ENCODE assay signal across 20 cellular contexts in genomic region chr1:162916407-162916806, GRCh38. TPM values are rescaled to one million over a fixed set of nuclear protein-coding genes. Genes with fewer than 3 reads are reported as not detected.
A peak's percentile ranks its signal among the peaks of the same experiment; 100 is the strongest.
DNase-seq lines count a peak whose midpoint lies in the region; ATAC-seq and TF ChIP-seq lines count a peak whose summit lies in the region.
"Had no signal": no experiment of that assay in that cellular context is flagged by ENCODE, and none has a peak within 500 bp of the region (broad histone marks: within the 10 kb centered on the region; RNA-seq: fewer than 3 reads in every experiment).

No MANE protein-coding gene starts in this region.

- intact Hi-C loops in dorsolateral prefrontal cortex (cut with DNase I) = loop anchor here in 1 of 2 donors (2.0 kb wide), 2 partner anchors 116 to 152 kb away; partner anchors contain the start of gene RGS4

- DNase-seq in EL (peak; percentile 58), RPMI7951 (ENCODE audit: low read depth) (peak; percentile 13), dorsolateral prefrontal cortex (no peak), mesothelial cell of epicardium (ENCODE audit: low spot score in 2 of 2, unreplicated experiment in 2 of 2) (no peak), RPMI8226 (no peak), D341Med (ENCODE audit: low spot score) (no peak)
- DNase-seq: activated naive CD4-positive, alpha-beta T cell treated with anti-CD3 and anti-CD28 coated beads for 36 hours; activated T-cell treated with anti-CD3 and anti-CD28 coated beads, Interleukin-2, amount 50 U/mL, for 4 hours; heart left ventricle; NCI-H1436 treated with DMSO at 0.1 percent for 48 hours; NCI-H2171 treated with DMSO at 0.1 percent for 48 hours; NCI-H748 treated with DMSO at 0.1 percent for 48 hours; PC-9 had no signal

- peaks cover 28% of the 10 kb centered on the region for H3K36me3 Mint-ChIP-seq in mesothelial cell of epicardium

- H3K27me3 Mint-ChIP-seq in mesothelial cell of epicardium (ENCODE audit: low read depth) = no peaks in the 10 kb centered on the region

- no peak overlapping the region for H3K4me3 ChIP-seq in dorsolateral prefrontal cortex
- no peak overlapping the region for H3K4me3 ChIP-seq in gastroesophageal sphincter
- H3K4me3 ChIP-seq: heart left ventricle, PC-9 had no signal

- no peaks in the 10 kb centered on the region for H3K4me1 ChIP-seq in gastroesophageal sphincter
- H3K4me1 ChIP-seq: heart left ventricle had no signal

- peaks cover 34% of the 10 kb centered on the region for H3K4me1 Mint-ChIP-seq in mesothelial cell of epicardium

- H3K27me3 ChIP-seq in dorsolateral prefrontal cortex = no peaks in the 10 kb centered on the region
- H3K27me3 ChIP-seq in gastroesophageal sphincter = no peaks in the 10 kb centered on the region
- H3K27me3 ChIP-seq: heart left ventricle had no signal

- WGBS in gastroesophageal sphincter (ENCODE audit: low coverage in 1 of 2), 2 donors = 43 to 65% methylated on average over 2 of the region's 2 CpGs

- H3K27ac Mint-ChIP-seq in mesothelial cell of epicardium = peak overlapping the region; percentile 13
- H3K27ac Mint-ChIP-seq: activated naive CD4-positive, alpha-beta T cell treated with anti-CD3 and anti-CD28 coated beads for 36 hours; dendritic cell treated with granulocyte-macrophage colony-stimulating factor and Interleukin-4, amounts not matched to agents 40 ng/mL and 50 ng/mL, for 4 days had no signal

- no peak overlapping the region for H3K4me3 Mint-ChIP-seq in mesothelial cell of epicardium
- H3K4me3 Mint-ChIP-seq: activated naive CD4-positive, alpha-beta T cell treated with anti-CD3 and anti-CD28 coated beads for 36 hours; activated T-cell treated with anti-CD3 and anti-CD28 coated beads, Interleukin-2, amount 50 U/mL, for 4 hours; dendritic cell treated with granulocyte-macrophage colony-stimulating factor and Interleukin-4, amounts not matched to agents 40 ng/mL and 50 ng/mL, for 4 days had no signal

- peaks cover 50% of the 10 kb centered on the region for H3K9me3 Mint-ChIP-seq in mesothelial cell of epicardium

- TF ChIP-seq POLR2A in gastroesophageal sphincter (IDR thresholded peaks at IDR 0.05) = no peak

- TF ChIP-seq EP300 in gastroesophageal sphincter (IDR thresholded peaks at IDR 0.05) = no peak

- peak overlapping the region in 33 of 59 donors; percentile 0 to 81 (median 40) for H3K27ac ChIP-seq in dorsolateral prefrontal cortex
- no peak overlapping the region for H3K27ac ChIP-seq in gastroesophageal sphincter
- H3K27ac ChIP-seq: heart left ventricle, PC-9 had no signal

- H3K9me3 ChIP-seq in gastroesophageal sphincter = peaks cover 0 to 15% (median 0%) of the 10 kb centered on the region in 3 donors

- no peak for TF ChIP-seq CTCF in dorsolateral prefrontal cortex (IDR thresholded peaks at IDR 0.05 in 54 of 56, conservative IDR thresholded peaks at IDR 0.05 in 2 of 56; ENCODE audit: low read depth in 1 of 56, partially characterized antibody in 56 of 56)
- TF ChIP-seq CTCF in mesothelial cell of epicardium (IDR thresholded peaks at IDR 0.05; ENCODE audit: unreplicated experiment) = no peak
- TF ChIP-seq CTCF in gastroesophageal sphincter (IDR thresholded peaks at IDR 0.05) = no peak

- H3K36me3 ChIP-seq in gastroesophageal sphincter = no peaks in the 10 kb centered on the region
- H3K36me3 ChIP-seq: heart left ventricle had no signal

- ATAC-seq in HG03460 (IDR thresholded peaks at IDR 0.05; ENCODE audit: unreplicated experiment) = no peak
- no peak for ATAC-seq in gastroesophageal sphincter
- ATAC-seq: activated T-cell treated with anti-CD3 and anti-CD28 coated beads, Interleukin-2, amount 50 U/mL, for 4 hours; heart left ventricle had no signal

RNA-seq across cellular contexts. Expression of gene CCDC190, which starts 55.4 kb away (rescaled TPM):
- 0.12 and 0.29 TPM in 2 replicates for total RNA-seq in RPMI7951 (2014; rRNA removed; shearing (Covaris generic))
- total RNA-seq in dorsolateral prefrontal cortex (1 to 10 TPM in 98 of 120 experiments, under 1 TPM in 21, not detected in 1; 0.52 to 6.7 (median 1.9) TPM), mesothelial cell of epicardium (0.11 to 0.13 TPM in 2 of 3 replicates, not detected in the other), gastroesophageal sphincter (not detected)
- total RNA-seq: activated naive CD4-positive, alpha-beta T cell treated with anti-CD3 and anti-CD28 coated beads for 36 hours; activated T-cell treated with anti-CD3 and anti-CD28 coated beads, Interleukin-2, amount 50 U/mL, for 4 hours; epithelial cell of proximal tubule; H4; lower leg skin; PC-9; renal cortical epithelial cell had no signal

Comparison
In these comparisons a context has a peak if more than half of its experiments do, and no peak if none do; other contexts are left out.
1. DNase-seq: peak in EL (single experiment) and RPMI7951 (single experiment); none in dorsolateral prefrontal cortex (0 of 10), mesothelial cell of epicardium (0 of 2), RPMI8226 (single experiment) and D341Med (single experiment).
2. H3K27ac ChIP-seq: peak in dorsolateral prefrontal cortex (33 of 59); none in gastroesophageal sphincter (0 of 4).